1 cellular context compared by ENCODE assay signal in genomic region chr4:150368667-150369066, GRCh38.
TF ChIP-seq lines count a peak whose summit lies in the region.

No MANE protein-coding gene starts in this region.

TF ChIP-seq in K562, 482 proteins besides CTCF, POLR2A, EP300 and RAD21 (continued from another document):
- TF ChIP-seq ZFP1 (CRISPR knock-in tag; IDR thresholded peaks at IDR 0.05) (no peak), RFX1 (IDR thresholded peaks at IDR 0.05) (no peak), HLTF (IDR thresholded peaks at IDR 0.05) (no peak), PHF20 (IDR thresholded peaks at IDR 0.05; ENCODE audit: partially characterized antibody) (no peak), PHTF2 (CRISPR knock-in tag; IDR thresholded peaks at IDR 0.05) (no peak), ARID1B (IDR thresholded peaks at IDR 0.05) (no peak), ZNF589 (CRISPR knock-in tag; IDR thresholded peaks at IDR 0.05; ENCODE audit: low read depth) (no peak), NFE2 (IDR thresholded peaks at IDR 0.05; ENCODE audit: low read depth) (no peak), MBD2 (IDR thresholded peaks at IDR 0.05; ENCODE audit: borderline replicate concordance, low read depth) (no peak), ZNF121 (CRISPR knock-in tag; conservative IDR thresholded peaks at IDR 0.05) (no peak), NR2F6 (CRISPR knock-in tag; IDR thresholded peaks at IDR 0.05) (no peak), PTRF (tag; IDR thresholded peaks at IDR 0.05) (no peak)
